ENCODE assay signal across 18 cellular contexts in genomic region chr12:95591731-95592130, GRCh38.
"Had no signal": no experiment of that assay in that cellular context is flagged by ENCODE, and none has a peak within 500 bp of the region (broad histone marks: within the 10 kb centered on the region; RNA-seq: fewer than 3 reads in every experiment).

No MANE protein-coding gene starts in this region.

- H3K4me1 ChIP-seq: ascending aorta, colonic mucosa, lower lobe of right lung, tibial nerve, vagina had no signal

- H3K27ac ChIP-seq: ascending aorta, colonic mucosa, heart left ventricle, lower lobe of right lung, ovary, tibial nerve, vagina had no signal

- DNase-seq: activated CD4-positive, alpha-beta T cell treated with anti-CD3 and anti-CD28 coated beads, Interleukin-2, amount 50 U/mL, for 1 hour; activated naive CD4-positive, alpha-beta T cell; activated naive CD8-positive, alpha-beta T cell treated with anti-CD3 and anti-CD28 coated beads, Interleukin-2, amount 10 ng/mL, durations not matched to agents 7 days and 5 days; activated T-cell treated with anti-CD3 and anti-CD28 coated beads for 4 hours; caudate nucleus; colonic mucosa; effector CD4-positive, alpha-beta T cell; foreskin melanocyte; heart left ventricle; left cardiac atrium; lower lobe of right lung; midbrain; ovary; stimulated activated CD4-positive, alpha-beta T cell treated with anti-CD3 and anti-CD28 coated beads, Interleukin-2, amount 100 ng/mL, for 48 hours; SW 1271 had no signal

- H3K4me3 ChIP-seq: ascending aorta, colonic mucosa, heart left ventricle, lower lobe of right lung, ovary, tibial nerve, vagina had no signal

- H3K9me3 ChIP-seq: ascending aorta, colonic mucosa, heart left ventricle, lower lobe of right lung, ovary, tibial nerve, vagina had no signal

- H3K27me3 ChIP-seq: ascending aorta, colonic mucosa, heart left ventricle, ovary, tibial nerve, vagina had no signal

- H3K36me3 ChIP-seq: ascending aorta, colonic mucosa, heart left ventricle, lower lobe of right lung, ovary, tibial nerve, vagina had no signal
